Comparison of ENCODE assay signal across 1 cellular context in genomic region chrX:23844502-23845138, GRCh38.
TF ChIP-seq lines count a peak whose summit lies in the region.

No MANE protein-coding gene starts in this region.

TF ChIP-seq in K562, 482 proteins besides CTCF, POLR2A, EP300 and RAD21 (continued from another document and continues in another):
- TF ChIP-seq CBX5 (IDR thresholded peaks at IDR 0.05; ENCODE audit: borderline replicate concordance, low read depth) (no peak), ESRRB (CRISPR knock-in tag; IDR thresholded peaks at IDR 0.05; ENCODE audit: borderline replicate concordance) (no peak), FIP1L1 (IDR thresholded peaks at IDR 0.05; ENCODE audit: low read depth, low read length, poor library complexity, severe bottlenecking) (no peak), CLOCK (CRISPR knock-in tag; IDR thresholded peaks at IDR 0.05; ENCODE audit: borderline replicate concordance) (no peak), ZNF785 (CRISPR knock-in tag; IDR thresholded peaks at IDR 0.05) (no peak), HDAC6 (IDR thresholded peaks at IDR 0.05; ENCODE audit: low read depth, low read length) (no peak), DIDO1 (tag; IDR thresholded peaks at IDR 0.05; ENCODE audit: low read depth) (no peak), AFF4 (CRISPR knock-in tag; IDR thresholded peaks at IDR 0.05) (no peak), ZFP1 (CRISPR knock-in tag; IDR thresholded peaks at IDR 0.05) (no peak), GATAD2A (IDR thresholded peaks at IDR 0.05) (no peak), ZBTB34 (CRISPR knock-in tag; IDR thresholded peaks at IDR 0.05) (no peak), PHB2 (IDR thresholded peaks at IDR 0.05; ENCODE audit: low read depth) (no peak), ILF3 (IDR thresholded peaks at IDR 0.05; ENCODE audit: borderline replicate concordance) (no peak), COPS2 (conservative IDR thresholded peaks at IDR 0.05) (no peak), HOXB6 (CRISPR knock-in tag; IDR thresholded peaks at IDR 0.05; ENCODE audit: borderline replicate concordance) (no peak), ZHX1 (conservative IDR thresholded peaks at IDR 0.05; ENCODE audit: low read length) (no peak), FOXM1 (IDR thresholded peaks at IDR 0.05; ENCODE audit: low read depth) (peak; percentile 20; the same call in 1 of the 2 replicates), FOXM1 (CRISPR knock-in tag; IDR thresholded peaks at IDR 0.05; ENCODE audit: low read depth) (no peak), SIX5 (IDR thresholded peaks at IDR 0.05; ENCODE audit: borderline replicate concordance in 1 of 2, insufficient read depth in 1 of 2, low read depth in 1 of 2, low read length in 2 of 2) (no peak), BMI1 (IDR thresholded peaks at IDR 0.05; ENCODE audit: low read length) (no peak), BRCA1 (IDR thresholded peaks at IDR 0.05) (no peak), BRCA1 (CRISPR knock-in tag; IDR thresholded peaks at IDR 0.05) (no peak), RBFOX2 (IDR thresholded peaks at IDR 0.05; ENCODE audit: low read depth, low read length) (no peak), SNRNP70 (optimal IDR thresholded peaks at IDR 0.05; ENCODE audit: low read depth, low read length) (no peak), CBX1 (IDR thresholded peaks at IDR 0.05; ENCODE audit: low read depth) (no peak)
- TF ChIP-seq, protein P1, sequence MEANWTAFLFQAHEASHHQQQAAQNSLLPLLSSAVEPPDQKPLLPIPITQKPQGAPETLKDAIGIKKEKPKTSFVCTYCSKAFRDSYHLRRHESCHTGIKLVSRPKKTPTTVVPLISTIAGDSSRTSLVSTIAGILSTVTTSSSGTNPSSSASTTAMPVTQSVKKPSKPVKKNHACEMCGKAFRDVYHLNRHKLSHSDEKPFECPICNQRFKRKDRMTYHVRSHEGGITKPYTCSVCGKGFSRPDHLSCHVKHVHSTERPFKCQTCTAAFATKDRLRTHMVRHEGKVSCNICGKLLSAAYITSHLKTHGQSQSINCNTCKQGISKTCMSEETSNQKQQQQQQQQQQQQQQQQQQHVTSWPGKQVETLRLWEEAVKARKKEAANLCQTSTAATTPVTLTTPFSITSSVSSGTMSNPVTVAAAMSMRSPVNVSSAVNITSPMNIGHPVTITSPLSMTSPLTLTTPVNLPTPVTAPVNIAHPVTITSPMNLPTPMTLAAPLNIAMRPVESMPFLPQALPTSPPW (CRISPR knock-in tag; IDR thresholded peaks at IDR 0.05), result no peak; the same call in 1 of the 2 replicates
- TF ChIP-seq, protein P2, sequence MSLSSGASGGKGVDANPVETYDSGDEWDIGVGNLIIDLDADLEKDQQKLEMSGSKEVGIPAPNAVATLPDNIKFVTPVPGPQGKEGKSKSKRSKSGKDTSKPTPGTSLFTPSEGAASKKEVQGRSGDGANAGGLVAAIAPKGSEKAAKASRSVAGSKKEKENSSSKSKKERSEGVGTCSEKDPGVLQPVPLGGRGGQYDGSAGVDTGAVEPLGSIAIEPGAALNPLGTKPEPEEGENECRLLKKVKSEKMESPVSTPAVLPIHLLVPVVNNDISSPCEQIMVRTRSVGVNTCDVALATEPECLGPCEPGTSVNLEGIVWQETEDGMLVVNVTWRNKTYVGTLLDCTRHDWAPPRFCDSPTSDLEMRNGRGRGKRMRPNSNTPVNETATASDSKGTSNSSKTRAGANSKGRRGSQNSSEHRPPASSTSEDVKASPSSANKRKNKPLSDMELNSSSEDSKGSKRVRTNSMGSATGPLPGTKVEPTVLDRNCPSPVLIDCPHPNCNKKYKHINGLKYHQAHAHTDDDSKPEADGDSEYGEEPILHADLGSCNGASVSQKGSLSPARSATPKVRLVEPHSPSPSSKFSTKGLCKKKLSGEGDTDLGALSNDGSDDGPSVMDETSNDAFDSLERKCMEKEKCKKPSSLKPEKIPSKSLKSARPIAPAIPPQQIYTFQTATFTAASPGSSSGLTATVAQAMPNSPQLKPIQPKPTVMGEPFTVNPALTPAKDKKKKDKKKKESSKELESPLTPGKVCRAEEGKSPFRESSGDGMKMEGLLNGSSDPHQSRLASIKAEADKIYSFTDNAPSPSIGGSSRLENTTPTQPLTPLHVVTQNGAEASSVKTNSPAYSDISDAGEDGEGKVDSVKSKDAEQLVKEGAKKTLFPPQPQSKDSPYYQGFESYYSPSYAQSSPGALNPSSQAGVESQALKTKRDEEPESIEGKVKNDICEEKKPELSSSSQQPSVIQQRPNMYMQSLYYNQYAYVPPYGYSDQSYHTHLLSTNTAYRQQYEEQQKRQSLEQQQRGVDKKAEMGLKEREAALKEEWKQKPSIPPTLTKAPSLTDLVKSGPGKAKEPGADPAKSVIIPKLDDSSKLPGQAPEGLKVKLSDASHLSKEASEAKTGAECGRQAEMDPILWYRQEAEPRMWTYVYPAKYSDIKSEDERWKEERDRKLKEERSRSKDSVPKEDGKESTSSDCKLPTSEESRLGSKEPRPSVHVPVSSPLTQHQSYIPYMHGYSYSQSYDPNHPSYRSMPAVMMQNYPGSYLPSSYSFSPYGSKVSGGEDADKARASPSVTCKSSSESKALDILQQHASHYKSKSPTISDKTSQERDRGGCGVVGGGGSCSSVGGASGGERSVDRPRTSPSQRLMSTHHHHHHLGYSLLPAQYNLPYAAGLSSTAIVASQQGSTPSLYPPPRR (CRISPR knock-in tag; IDR thresholded peaks at IDR 0.05; ENCODE audit: borderline replicate concordance), result no peak
- TF ChIP-seq, protein P3, sequence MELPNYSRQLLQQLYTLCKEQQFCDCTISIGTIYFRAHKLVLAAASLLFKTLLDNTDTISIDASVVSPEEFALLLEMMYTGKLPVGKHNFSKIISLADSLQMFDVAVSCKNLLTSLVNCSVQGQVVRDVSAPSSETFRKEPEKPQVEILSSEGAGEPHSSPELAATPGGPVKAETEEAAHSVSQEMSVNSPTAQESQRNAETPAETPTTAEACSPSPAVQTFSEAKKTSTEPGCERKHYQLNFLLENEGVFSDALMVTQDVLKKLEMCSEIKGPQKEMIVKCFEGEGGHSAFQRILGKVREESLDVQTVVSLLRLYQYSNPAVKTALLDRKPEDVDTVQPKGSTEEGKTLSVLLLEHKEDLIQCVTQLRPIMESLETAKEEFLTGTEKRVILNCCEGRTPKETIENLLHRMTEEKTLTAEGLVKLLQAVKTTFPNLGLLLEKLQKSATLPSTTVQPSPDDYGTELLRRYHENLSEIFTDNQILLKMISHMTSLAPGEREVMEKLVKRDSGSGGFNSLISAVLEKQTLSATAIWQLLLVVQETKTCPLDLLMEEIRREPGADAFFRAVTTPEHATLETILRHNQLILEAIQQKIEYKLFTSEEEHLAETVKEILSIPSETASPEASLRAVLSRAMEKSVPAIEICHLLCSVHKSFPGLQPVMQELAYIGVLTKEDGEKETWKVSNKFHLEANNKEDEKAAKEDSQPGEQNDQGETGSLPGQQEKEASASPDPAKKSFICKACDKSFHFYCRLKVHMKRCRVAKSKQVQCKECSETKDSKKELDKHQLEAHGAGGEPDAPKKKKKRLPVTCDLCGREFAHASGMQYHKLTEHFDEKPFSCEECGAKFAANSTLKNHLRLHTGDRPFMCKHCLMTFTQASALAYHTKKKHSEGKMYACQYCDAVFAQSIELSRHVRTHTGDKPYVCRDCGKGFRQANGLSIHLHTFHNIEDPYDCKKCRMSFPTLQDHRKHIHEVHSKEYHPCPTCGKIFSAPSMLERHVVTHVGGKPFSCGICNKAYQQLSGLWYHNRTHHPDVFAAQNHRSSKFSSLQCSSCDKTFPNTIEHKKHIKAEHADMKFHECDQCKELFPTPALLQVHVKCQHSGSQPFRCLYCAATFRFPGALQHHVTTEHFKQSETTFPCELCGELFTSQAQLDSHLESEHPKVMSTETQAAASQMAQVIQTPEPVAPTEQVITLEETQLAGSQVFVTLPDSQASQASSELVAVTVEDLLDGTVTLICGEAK (IDR thresholded peaks at IDR 0.05), result no peak
- TF ChIP-seq, protein P3 (CRISPR knock-in tag; IDR thresholded peaks at IDR 0.05), result no peak
